In genomic region chr20:36506253-36506652, GRCh38 we compare ENCODE assay signal across 10 cellular contexts. TPM values are rescaled to one million over a fixed set of nuclear protein-coding genes. Genes with fewer than 3 reads are reported as not detected.
DNase-seq lines count a peak whose midpoint lies in the region; TF ChIP-seq lines count a peak whose summit lies in the region.
"Had no signal": no experiment of that assay in that cellular context is flagged by ENCODE, and none has a peak within 500 bp of the region (broad histone marks: within the 10 kb centered on the region; RNA-seq: fewer than 3 reads in every experiment).

No MANE protein-coding gene starts in this region.

- 0 out of 2 replicates have a peak, but pooled peaks cover 3% of the 10 kb centered on the region for H3F3A ChIP-seq in PC-9 (ENCODE audit: insufficient read depth, low read depth)

- no peaks in the 10 kb centered on the region for H3K9me3 ChIP-seq in PC-9 (ENCODE audit: insufficient read depth, low read depth)
- H3K9me3 ChIP-seq in testis, result no peaks in the 10 kb centered on the region
- H3K9me3 ChIP-seq: right lobe of liver, thoracic aorta had no signal

- no peaks in the 10 kb centered on the region for H3K79me2 ChIP-seq in PC-9 (ENCODE audit: low read depth)

- H3K27ac ChIP-seq in PC-9 (no peak overlapping the region), testis (no peak overlapping the region)
- H3K27ac ChIP-seq: right lobe of liver, thoracic aorta had no signal

- no peaks in the 10 kb centered on the region for H3K9me2 ChIP-seq in PC-9 (ENCODE audit: insufficient read depth)

- peaks cover 14% of the 10 kb centered on the region for H3K36me3 ChIP-seq in BJ (ENCODE audit: control insufficient read depth, insufficient read depth, low read length)
- H3K36me3 ChIP-seq in PC-9 (ENCODE audit: low read depth), result peaks cover 4% of the 10 kb centered on the region; the same call in 1 of the 2 replicates
- H3K36me3 ChIP-seq in testis (ENCODE audit: low read depth, missing control alignments), result no peaks in the 10 kb centered on the region

- H3K4me3 ChIP-seq in BJ (ENCODE audit: low read depth, low read length) (no peak overlapping the region), GM12875 (ENCODE audit: low read depth, low read length) (no peak overlapping the region), PC-9 (no peak overlapping the region), fibroblast of pulmonary artery (replicated peaks; ENCODE audit: low read depth, low read length) (no peak overlapping the region), testis (no peak overlapping the region)
- H3K4me3 ChIP-seq: right lobe of liver, thoracic aorta had no signal

- TF ChIP-seq CTCF in BJ (IDR thresholded peaks at IDR 0.05; ENCODE audit: insufficient read depth, low read depth, low read length) (peak; percentile 40), GM12875 (IDR thresholded peaks at IDR 0.05; ENCODE audit: borderline replicate concordance, insufficient read depth, low read depth, low read length) (0 out of 2 replicates have a peak, but pooled peaks have one; percentile 9), PC-9 (conservative IDR thresholded peaks at IDR 0.05) (peak; percentile 54), fibroblast of pulmonary artery (IDR thresholded peaks at IDR 0.05; ENCODE audit: low read length, missing control alignments) (peak; percentile 52), testis (IDR thresholded peaks at IDR 0.05) (peak in 1 of 3 experiments; percentile 14)

- H3K4me1 ChIP-seq in PC-9 (replicated peaks; ENCODE audit: insufficient read depth) (no peaks in the 10 kb centered on the region), testis (no peaks in the 10 kb centered on the region)
- H3K4me1 ChIP-seq: right lobe of liver had no signal

- H3K4me2 ChIP-seq in PC-9, result no peak overlapping the region

- intact Hi-C loops in PC-9 (cut with micrococcal nuclease; ENCODE audit: unreplicated experiment), result loop anchor here (10.0 kb wide), 1 partner anchor 379 kb away; no protein-coding TSS in a partner anchor
- intact Hi-C loops in testis (cut with DNase I; ENCODE audit: low total_unique reads), result no loop called here

- POLR2A ChIA-PET in BJ (lab: Charles Lee) (no interaction called here), PC-9 (lab: Charles Lee; ENCODE audit: unreplicated experiment) (no interaction called here)

- 68 to 75% methylated on average over 1 of the region's 1 CpG for WGBS in testis, 2 donors

- DNase-seq in BJ (ENCODE audit: low read depth) (no peak), PC-9 (peak in 1 of 2 experiments; percentile 39), fibroblast of pulmonary artery (ENCODE audit: low read depth) (peak; percentile 27), A172 (ENCODE audit: low spot score) (no peak), SKM-1 treated with dmso at 0.1 percent for 144 hours (lab: John Stamatoyannopoulos, UW; ENCODE audit: unreplicated experiment) (no peak), NCI-H2227 treated with DMSO at 0.1 percent for 48 hours (lab: John Stamatoyannopoulos, UW) (no peak), testis (no peak)
- DNase-seq: right lobe of liver had no signal

- no peak overlapping the region for H2AFZ ChIP-seq in PC-9

- CTCF ChIA-PET in BJ (lab: Yijun Ruan, JAX), result interaction anchor here (0.6 to 1.3 kb wide), 5 partner anchors 8 to 357 kb away, joined by 3 to 4 read pairs (median 3); a partner anchor contains a TSS
- CTCF ChIA-PET in PC-9 (lab: Charles Lee), result interaction anchor here (0.5 to 1.0 kb wide), 3 partner anchors 10 to 249 kb away, joined by 3 to 5 read pairs (median 5); no protein-coding TSS in a partner anchor

- no peaks in the 10 kb centered on the region; the same call in 1 of the 2 replicates for H4K20me1 ChIP-seq in PC-9 (ENCODE audit: insufficient read depth)

- no TSS peak for BruUV-seq in PC-9 (replicated peaks; lab: Mats Ljungman, UMichigan)

- TF ChIP-seq POLR2A in testis (IDR thresholded peaks at IDR 0.05), result no peak

- H3K27me3 ChIP-seq in BJ (ENCODE audit: control insufficient read depth, insufficient read depth, low read length) (no peaks in the 10 kb centered on the region), PC-9 (ENCODE audit: insufficient read depth, low read depth) (no peaks in the 10 kb centered on the region), testis (no peaks in the 10 kb centered on the region)
- H3K27me3 ChIP-seq: right lobe of liver had no signal

RNA-seq across cellular contexts. Expression of gene MYL9, which starts 35.1 kb away (rescaled TPM):
- polyA plus RNA-seq in BJ (2011; rRNA removed) (445 and 673 TPM in 2 replicates), testis (ENCODE audit: insufficient read depth, low read depth, low replicate concordance) (594 TPM)
- 572 and 608 TPM in 2 replicates for polyA minus RNA-seq in BJ (2011; rRNA and poly(A)+ RNA removed)
- total RNA-seq in PC-9 (2021) (13.3 and 25.3 TPM in 2 replicates), testis (100 to 1,000 TPM; 177 to 265 TPM)
- total RNA-seq in A172 (2014; rRNA removed; shearing (Covaris generic)), result 9.4 and 9.8 TPM in 2 replicates
